ENCODE assay signal across 1 cellular context in the genomic region with DNA sequence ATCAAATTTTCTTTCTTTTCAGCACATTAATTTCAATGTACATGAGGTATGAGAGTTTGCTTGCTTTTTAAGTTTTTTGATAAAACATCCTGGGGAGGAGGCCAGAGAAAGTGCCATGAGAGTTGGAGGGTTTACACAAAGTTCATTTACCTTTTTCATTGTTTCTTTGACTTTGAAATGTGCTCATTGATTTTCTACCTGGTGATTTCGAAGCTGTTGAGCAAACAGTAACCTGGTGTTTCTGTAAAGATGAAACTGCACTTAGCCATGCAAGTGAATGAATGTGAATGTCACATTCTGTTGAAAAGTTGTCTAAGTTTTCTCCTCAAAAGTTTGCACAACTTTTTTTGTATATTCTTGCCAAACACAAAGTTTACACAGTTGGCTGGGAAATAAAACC.
TF ChIP-seq lines count a peak whose summit lies in the region.

No MANE protein-coding gene starts in this region.

TF ChIP-seq in HepG2, 621 proteins besides CTCF, POLR2A, EP300 and RAD21 (continued from another document and continues in another):
- TF ChIP-seq ATM (IDR thresholded peaks at IDR 0.05; ENCODE audit: borderline replicate concordance) (no peak), PPARG (CRISPR knock-in tag; conservative IDR thresholded peaks at IDR 0.05) (0 out of 2 replicates have a peak, but pooled peaks have one; percentile 16), ZNF7 (CRISPR knock-in tag; IDR thresholded peaks at IDR 0.05) (no peak), NCOA2 (CRISPR knock-in tag; IDR thresholded peaks at IDR 0.05) (0 out of 2 replicates have a peak, but pooled peaks have one; percentile 15), FOXP1 (IDR thresholded peaks at IDR 0.05) (no peak), FOXP1 (CRISPR knock-in tag; IDR thresholded peaks at IDR 0.05) (peak; percentile 61; the same call in 1 of the 2 replicates), HHEX (CRISPR knock-in tag; IDR thresholded peaks at IDR 0.05) (peak; percentile 49; the same call in 1 of the 2 replicates), RXRA (CRISPR knock-in tag; IDR thresholded peaks at IDR 0.05) (peak; percentile 43; the same call in 1 of the 2 replicates), FOXJ3 (CRISPR knock-in tag; IDR thresholded peaks at IDR 0.05; ENCODE audit: borderline replicate concordance) (peak; percentile 27; the same call in 1 of the 2 replicates), NFIC (IDR thresholded peaks at IDR 0.05; ENCODE audit: low read length) (peak; percentile 61; the same call in 1 of the 2 replicates), HNF4A (CRISPR knock-in tag; IDR thresholded peaks at IDR 0.05) (peak; percentile 41; the same call in 1 of the 2 replicates), SOX5 (CRISPR knock-in tag; IDR thresholded peaks at IDR 0.05; ENCODE audit: borderline replicate concordance) (peak; percentile 80), CEBPG (CRISPR knock-in tag; IDR thresholded peaks at IDR 0.05) (peak; percentile 52), ZNF713 (CRISPR knock-in tag; IDR thresholded peaks at IDR 0.05) (no peak), HDAC1 (CRISPR knock-in tag; IDR thresholded peaks at IDR 0.05) (0 out of 2 replicates have a peak, but pooled peaks have one; percentile 31), ZNF296 (CRISPR knock-in tag; conservative IDR thresholded peaks at IDR 0.05) (no peak)
- TF ChIP-seq, protein P1, sequence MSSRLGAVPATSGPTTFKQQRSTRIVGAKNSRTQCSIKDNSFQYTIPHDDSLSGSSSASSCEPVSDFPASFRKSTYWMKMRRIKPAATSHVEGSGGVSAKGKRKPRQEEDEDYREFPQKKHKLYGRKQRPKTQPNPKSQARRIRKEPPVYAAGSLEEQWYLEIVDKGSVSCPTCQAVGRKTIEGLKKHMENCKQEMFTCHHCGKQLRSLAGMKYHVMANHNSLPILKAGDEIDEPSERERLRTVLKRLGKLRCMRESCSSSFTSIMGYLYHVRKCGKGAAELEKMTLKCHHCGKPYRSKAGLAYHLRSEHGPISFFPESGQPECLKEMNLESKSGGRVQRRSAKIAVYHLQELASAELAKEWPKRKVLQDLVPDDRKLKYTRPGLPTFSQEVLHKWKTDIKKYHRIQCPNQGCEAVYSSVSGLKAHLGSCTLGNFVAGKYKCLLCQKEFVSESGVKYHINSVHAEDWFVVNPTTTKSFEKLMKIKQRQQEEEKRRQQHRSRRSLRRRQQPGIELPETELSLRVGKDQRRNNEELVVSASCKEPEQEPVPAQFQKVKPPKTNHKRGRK (CRISPR knock-in tag; IDR thresholded peaks at IDR 0.05) = no peak
- TF ChIP-seq, protein P2, sequence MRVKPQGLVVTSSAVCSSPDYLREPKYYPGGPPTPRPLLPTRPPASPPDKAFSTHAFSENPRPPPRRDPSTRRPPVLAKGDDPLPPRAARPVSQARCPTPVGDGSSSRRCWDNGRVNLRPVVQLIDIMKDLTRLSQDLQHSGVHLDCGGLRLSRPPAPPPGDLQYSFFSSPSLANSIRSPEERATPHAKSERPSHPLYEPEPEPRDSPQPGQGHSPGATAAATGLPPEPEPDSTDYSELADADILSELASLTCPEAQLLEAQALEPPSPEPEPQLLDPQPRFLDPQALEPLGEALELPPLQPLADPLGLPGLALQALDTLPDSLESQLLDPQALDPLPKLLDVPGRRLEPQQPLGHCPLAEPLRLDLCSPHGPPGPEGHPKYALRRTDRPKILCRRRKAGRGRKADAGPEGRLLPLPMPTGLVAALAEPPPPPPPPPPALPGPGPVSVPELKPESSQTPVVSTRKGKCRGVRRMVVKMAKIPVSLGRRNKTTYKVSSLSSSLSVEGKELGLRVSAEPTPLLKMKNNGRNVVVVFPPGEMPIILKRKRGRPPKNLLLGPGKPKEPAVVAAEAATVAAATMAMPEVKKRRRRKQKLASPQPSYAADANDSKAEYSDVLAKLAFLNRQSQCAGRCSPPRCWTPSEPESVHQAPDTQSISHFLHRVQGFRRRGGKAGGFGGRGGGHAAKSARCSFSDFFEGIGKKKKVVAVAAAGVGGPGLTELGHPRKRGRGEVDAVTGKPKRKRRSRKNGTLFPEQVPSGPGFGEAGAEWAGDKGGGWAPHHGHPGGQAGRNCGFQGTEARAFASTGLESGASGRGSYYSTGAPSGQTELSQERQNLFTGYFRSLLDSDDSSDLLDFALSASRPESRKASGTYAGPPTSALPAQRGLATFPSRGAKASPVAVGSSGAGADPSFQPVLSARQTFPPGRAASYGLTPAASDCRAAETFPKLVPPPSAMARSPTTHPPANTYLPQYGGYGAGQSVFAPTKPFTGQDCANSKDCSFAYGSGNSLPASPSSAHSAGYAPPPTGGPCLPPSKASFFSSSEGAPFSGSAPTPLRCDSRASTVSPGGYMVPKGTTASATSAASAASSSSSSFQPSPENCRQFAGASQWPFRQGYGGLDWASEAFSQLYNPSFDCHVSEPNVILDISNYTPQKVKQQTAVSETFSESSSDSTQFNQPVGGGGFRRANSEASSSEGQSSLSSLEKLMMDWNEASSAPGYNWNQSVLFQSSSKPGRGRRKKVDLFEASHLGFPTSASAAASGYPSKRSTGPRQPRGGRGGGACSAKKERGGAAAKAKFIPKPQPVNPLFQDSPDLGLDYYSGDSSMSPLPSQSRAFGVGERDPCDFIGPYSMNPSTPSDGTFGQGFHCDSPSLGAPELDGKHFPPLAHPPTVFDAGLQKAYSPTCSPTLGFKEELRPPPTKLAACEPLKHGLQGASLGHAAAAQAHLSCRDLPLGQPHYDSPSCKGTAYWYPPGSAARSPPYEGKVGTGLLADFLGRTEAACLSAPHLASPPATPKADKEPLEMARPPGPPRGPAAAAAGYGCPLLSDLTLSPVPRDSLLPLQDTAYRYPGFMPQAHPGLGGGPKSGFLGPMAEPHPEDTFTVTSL (CRISPR knock-in tag; IDR thresholded peaks at IDR 0.05; ENCODE audit: borderline replicate concordance) = peak; percentile 78
- TF ChIP-seq, protein P3, sequence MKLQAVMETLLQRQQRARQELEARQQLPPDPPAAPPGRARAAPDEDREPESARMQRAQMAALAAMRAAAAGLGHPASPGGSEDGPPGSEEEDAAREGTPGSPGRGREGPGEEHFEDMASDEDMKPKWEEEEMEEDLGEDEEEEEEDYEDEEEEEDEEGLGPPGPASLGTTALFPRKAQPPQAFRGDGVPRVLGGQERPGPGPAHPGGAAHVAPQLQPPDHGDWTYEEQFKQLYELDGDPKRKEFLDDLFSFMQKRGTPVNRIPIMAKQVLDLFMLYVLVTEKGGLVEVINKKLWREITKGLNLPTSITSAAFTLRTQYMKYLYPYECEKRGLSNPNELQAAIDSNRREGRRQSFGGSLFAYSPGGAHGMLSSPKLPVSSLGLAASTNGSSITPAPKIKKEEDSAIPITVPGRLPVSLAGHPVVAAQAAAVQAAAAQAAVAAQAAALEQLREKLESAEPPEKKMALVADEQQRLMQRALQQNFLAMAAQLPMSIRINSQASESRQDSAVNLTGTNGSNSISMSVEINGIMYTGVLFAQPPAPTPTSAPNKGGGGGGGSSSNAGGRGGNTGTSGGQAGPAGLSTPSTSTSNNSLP (IDR thresholded peaks at IDR 0.05; ENCODE audit: low read depth, low read length) = 0 out of 2 replicates have a peak, but pooled peaks have one; percentile 16
- TF ChIP-seq, protein P4, sequence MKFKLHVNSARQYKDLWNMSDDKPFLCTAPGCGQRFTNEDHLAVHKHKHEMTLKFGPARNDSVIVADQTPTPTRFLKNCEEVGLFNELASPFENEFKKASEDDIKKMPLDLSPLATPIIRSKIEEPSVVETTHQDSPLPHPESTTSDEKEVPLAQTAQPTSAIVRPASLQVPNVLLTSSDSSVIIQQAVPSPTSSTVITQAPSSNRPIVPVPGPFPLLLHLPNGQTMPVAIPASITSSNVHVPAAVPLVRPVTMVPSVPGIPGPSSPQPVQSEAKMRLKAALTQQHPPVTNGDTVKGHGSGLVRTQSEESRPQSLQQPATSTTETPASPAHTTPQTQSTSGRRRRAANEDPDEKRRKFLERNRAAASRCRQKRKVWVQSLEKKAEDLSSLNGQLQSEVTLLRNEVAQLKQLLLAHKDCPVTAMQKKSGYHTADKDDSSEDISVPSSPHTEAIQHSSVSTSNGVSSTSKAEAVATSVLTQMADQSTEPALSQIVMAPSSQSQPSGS (CRISPR knock-in tag; IDR thresholded peaks at IDR 0.05) = 0 out of 2 replicates have a peak, but pooled peaks have one; percentile 16
- TF ChIP-seq, protein P5, sequence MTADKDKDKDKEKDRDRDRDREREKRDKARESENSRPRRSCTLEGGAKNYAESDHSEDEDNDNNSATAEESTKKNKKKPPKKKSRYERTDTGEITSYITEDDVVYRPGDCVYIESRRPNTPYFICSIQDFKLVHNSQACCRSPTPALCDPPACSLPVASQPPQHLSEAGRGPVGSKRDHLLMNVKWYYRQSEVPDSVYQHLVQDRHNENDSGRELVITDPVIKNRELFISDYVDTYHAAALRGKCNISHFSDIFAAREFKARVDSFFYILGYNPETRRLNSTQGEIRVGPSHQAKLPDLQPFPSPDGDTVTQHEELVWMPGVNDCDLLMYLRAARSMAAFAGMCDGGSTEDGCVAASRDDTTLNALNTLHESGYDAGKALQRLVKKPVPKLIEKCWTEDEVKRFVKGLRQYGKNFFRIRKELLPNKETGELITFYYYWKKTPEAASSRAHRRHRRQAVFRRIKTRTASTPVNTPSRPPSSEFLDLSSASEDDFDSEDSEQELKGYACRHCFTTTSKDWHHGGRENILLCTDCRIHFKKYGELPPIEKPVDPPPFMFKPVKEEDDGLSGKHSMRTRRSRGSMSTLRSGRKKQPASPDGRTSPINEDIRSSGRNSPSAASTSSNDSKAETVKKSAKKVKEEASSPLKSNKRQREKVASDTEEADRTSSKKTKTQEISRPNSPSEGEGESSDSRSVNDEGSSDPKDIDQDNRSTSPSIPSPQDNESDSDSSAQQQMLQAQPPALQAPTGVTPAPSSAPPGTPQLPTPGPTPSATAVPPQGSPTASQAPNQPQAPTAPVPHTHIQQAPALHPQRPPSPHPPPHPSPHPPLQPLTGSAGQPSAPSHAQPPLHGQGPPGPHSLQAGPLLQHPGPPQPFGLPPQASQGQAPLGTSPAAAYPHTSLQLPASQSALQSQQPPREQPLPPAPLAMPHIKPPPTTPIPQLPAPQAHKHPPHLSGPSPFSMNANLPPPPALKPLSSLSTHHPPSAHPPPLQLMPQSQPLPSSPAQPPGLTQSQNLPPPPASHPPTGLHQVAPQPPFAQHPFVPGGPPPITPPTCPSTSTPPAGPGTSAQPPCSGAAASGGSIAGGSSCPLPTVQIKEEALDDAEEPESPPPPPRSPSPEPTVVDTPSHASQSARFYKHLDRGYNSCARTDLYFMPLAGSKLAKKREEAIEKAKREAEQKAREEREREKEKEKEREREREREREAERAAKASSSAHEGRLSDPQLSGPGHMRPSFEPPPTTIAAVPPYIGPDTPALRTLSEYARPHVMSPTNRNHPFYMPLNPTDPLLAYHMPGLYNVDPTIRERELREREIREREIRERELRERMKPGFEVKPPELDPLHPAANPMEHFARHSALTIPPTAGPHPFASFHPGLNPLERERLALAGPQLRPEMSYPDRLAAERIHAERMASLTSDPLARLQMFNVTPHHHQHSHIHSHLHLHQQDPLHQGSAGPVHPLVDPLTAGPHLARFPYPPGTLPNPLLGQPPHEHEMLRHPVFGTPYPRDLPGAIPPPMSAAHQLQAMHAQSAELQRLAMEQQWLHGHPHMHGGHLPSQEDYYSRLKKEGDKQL (CRISPR knock-in tag; IDR thresholded peaks at IDR 0.05; ENCODE audit: low read depth) = peak; percentile 44; the same call in 1 of the 2 replicates
- TF ChIP-seq, protein P6, sequence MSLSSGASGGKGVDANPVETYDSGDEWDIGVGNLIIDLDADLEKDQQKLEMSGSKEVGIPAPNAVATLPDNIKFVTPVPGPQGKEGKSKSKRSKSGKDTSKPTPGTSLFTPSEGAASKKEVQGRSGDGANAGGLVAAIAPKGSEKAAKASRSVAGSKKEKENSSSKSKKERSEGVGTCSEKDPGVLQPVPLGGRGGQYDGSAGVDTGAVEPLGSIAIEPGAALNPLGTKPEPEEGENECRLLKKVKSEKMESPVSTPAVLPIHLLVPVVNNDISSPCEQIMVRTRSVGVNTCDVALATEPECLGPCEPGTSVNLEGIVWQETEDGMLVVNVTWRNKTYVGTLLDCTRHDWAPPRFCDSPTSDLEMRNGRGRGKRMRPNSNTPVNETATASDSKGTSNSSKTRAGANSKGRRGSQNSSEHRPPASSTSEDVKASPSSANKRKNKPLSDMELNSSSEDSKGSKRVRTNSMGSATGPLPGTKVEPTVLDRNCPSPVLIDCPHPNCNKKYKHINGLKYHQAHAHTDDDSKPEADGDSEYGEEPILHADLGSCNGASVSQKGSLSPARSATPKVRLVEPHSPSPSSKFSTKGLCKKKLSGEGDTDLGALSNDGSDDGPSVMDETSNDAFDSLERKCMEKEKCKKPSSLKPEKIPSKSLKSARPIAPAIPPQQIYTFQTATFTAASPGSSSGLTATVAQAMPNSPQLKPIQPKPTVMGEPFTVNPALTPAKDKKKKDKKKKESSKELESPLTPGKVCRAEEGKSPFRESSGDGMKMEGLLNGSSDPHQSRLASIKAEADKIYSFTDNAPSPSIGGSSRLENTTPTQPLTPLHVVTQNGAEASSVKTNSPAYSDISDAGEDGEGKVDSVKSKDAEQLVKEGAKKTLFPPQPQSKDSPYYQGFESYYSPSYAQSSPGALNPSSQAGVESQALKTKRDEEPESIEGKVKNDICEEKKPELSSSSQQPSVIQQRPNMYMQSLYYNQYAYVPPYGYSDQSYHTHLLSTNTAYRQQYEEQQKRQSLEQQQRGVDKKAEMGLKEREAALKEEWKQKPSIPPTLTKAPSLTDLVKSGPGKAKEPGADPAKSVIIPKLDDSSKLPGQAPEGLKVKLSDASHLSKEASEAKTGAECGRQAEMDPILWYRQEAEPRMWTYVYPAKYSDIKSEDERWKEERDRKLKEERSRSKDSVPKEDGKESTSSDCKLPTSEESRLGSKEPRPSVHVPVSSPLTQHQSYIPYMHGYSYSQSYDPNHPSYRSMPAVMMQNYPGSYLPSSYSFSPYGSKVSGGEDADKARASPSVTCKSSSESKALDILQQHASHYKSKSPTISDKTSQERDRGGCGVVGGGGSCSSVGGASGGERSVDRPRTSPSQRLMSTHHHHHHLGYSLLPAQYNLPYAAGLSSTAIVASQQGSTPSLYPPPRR (CRISPR knock-in tag; IDR thresholded peaks at IDR 0.05; ENCODE audit: borderline replicate concordance) = peak; percentile 52; the same call in 1 of the 2 replicates
- TF ChIP-seq, protein P7, sequence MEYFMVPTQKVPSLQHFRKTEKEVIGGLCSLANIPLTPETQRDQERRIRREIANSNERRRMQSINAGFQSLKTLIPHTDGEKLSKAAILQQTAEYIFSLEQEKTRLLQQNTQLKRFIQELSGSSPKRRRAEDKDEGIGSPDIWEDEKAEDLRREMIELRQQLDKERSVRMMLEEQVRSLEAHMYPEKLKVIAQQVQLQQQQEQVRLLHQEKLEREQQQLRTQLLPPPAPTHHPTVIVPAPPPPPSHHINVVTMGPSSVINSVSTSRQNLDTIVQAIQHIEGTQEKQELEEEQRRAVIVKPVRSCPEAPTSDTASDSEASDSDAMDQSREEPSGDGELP (IDR thresholded peaks at IDR 0.05; ENCODE audit: borderline replicate concordance, low read depth) = 0 out of 2 replicates have a peak, but pooled peaks have one; percentile 16
